8 cellular contexts compared by ENCODE assay signal in genomic region chr19:53158119-53158656, GRCh38. TPM values are rescaled to one million over a fixed set of nuclear protein-coding genes. Genes with fewer than 3 reads are reported as not detected.
DNase-seq lines count a peak whose midpoint lies in the region; TF ChIP-seq lines count a peak whose summit lies in the region.

No MANE protein-coding gene starts in this region.

- H3K27me3 ChIP-seq in BLaER1: no peaks in the 10 kb centered on the region
- H3K27me3 ChIP-seq in neural cell (ENCODE audit: insufficient read depth, low read depth, low read length): no peaks in the 10 kb centered on the region
- no peaks in the 10 kb centered on the region for H3K27me3 ChIP-seq in transverse colon

- no peaks in the 10 kb centered on the region for H3K27me3 Mint-ChIP-seq in IgD-negative memory B cell

- H2AFZ ChIP-seq in neural cell (ENCODE audit: low read depth, low read length): no peak overlapping the region

- H3K9me3 ChIP-seq in BLaER1 (peaks cover 48% of the 10 kb centered on the region), neural cell (ENCODE audit: low read length) (no peaks in the 10 kb centered on the region), transverse colon (peaks cover 14 to 20% of the 10 kb centered on the region in 2 donors)

- peak overlapping the region; percentile 96 for H3K4me2 ChIP-seq in BLaER1
- peak overlapping the region; percentile 89 for H3K4me2 ChIP-seq in neural cell (ENCODE audit: low read length)

- H4K20me1 ChIP-seq in BLaER1 (peaks cover 17% of the 10 kb centered on the region), neural cell (ENCODE audit: insufficient read depth) (no peaks in the 10 kb centered on the region)

- DNase-seq in activated T-cell treated with anti-CD3 and anti-CD28 coated beads, Interleukin-2, amount 50 U/mL, for 48 hours: peak; percentile 45 to 54
- peak; percentile 14 to 67 for DNase-seq in foreskin fibroblast
- peak; percentile 39 for DNase-seq in transverse colon
- no peak for DNase-seq in SW 1271 (lab: John Stamatoyannopoulos, UW)
- no peak for DNase-seq in SW480 (ENCODE audit: low spot score)

- H3K4me3 Mint-ChIP-seq in IgD-negative memory B cell: peak overlapping the region; percentile 85 to 94 (median 94)

- TF ChIP-seq CTCF in foreskin fibroblast (IDR thresholded peaks at IDR 0.05; ENCODE audit: low read depth, low read length): no peak
- TF ChIP-seq CTCF in neural cell (IDR thresholded peaks at IDR 0.05; ENCODE audit: poor library complexity, severe bottlenecking): no peak
- TF ChIP-seq CTCF in transverse colon (IDR thresholded peaks at IDR 0.05): no peak

- H3K4me1 ChIP-seq in BLaER1 (peaks cover 22% of the 10 kb centered on the region), transverse colon (peaks cover 0 to 20% (median 7%) of the 10 kb centered on the region in 4 donors)

- H3K9me2 ChIP-seq in neural cell (ENCODE audit: insufficient read depth, low read length): no peaks in the 10 kb centered on the region

- H3F3A ChIP-seq in neural cell (ENCODE audit: insufficient read depth, low read length, poor library complexity, severe bottlenecking): no peaks in the 10 kb centered on the region

- H3K27ac ChIP-seq in BLaER1: peak overlapping the region; percentile 68
- H3K27ac ChIP-seq in neural cell (ENCODE audit: low read length): peak overlapping the region; percentile 8
- peak overlapping the region; percentile 59 to 77 (median 74) for H3K27ac ChIP-seq in transverse colon

- H3K9me3 Mint-ChIP-seq in IgD-negative memory B cell: peaks cover 13 to 31% (median 24%) of the 10 kb centered on the region in 3 donors

- H3K9ac ChIP-seq in BLaER1: peak overlapping the region; percentile 83
- peak overlapping the region; percentile 72 for H3K9ac ChIP-seq in neural cell (ENCODE audit: low read length)

- H3K4me3 ChIP-seq in BLaER1 (peak overlapping the region; percentile 79), foreskin fibroblast (ENCODE audit: low read depth in 1 of 2, low read length in 2 of 2) (peak overlapping the region; percentile 56 to 73), neural cell (ENCODE audit: low read length) (peak overlapping the region; percentile 86), transverse colon (peak overlapping the region; percentile 58 to 75 (median 69))

- no peak for TF ChIP-seq POLR2A in transverse colon (IDR thresholded peaks at IDR 0.05)

- in situ Hi-C loops in transverse colon (cut with MboI; ENCODE audit: low pct_ligation_motif_present in 1 of 4, low pct_unique_long_range_greater_than_20kb in 1 of 4, low sequenced_read_pairs in 3 of 4): no loop called here

- peak overlapping the region; percentile 78 to 87 (median 86) for H3K27ac Mint-ChIP-seq in IgD-negative memory B cell

- H3K36me3 Mint-ChIP-seq in IgD-negative memory B cell: peaks cover 21% of the 10 kb centered on the region

- H3K4me1 Mint-ChIP-seq in IgD-negative memory B cell: peaks cover 14 to 21% (median 18%) of the 10 kb centered on the region in 3 donors

- WGBS in transverse colon (ENCODE audit: low coverage in 1 of 2), 2 donors: 0 to 1% methylated on average over 1 to 41 of the region's 41 CpGs

- H3K79me2 ChIP-seq in neural cell (replicated peaks; ENCODE audit: insufficient read depth, low read length): no peaks in the 10 kb centered on the region

- no peak for TF ChIP-seq RAD21 in neural cell (conservative IDR thresholded peaks at IDR 0.05)

- TF ChIP-seq EP300 in neural cell (conservative IDR thresholded peaks at IDR 0.05; ENCODE audit: poor library complexity, severe bottlenecking): no peak
- TF ChIP-seq EP300 in transverse colon (IDR thresholded peaks at IDR 0.05; ENCODE audit: low read depth): no peak

- intact Hi-C loops in transverse colon (cut with DNase I; ENCODE audit: low total_unique reads): no loop called here

- H3K36me3 ChIP-seq in BLaER1 (peaks cover 39% of the 10 kb centered on the region), neural cell (ENCODE audit: insufficient read depth, low read length) (no peaks in the 10 kb centered on the region), transverse colon (peaks cover 0 to 2% (median 0%) of the 10 kb centered on the region in 4 donors)

TF ChIP-seq in neural cell, 6 proteins besides CTCF, POLR2A, EP300 and RAD21:
- TF ChIP-seq TAF1 (IDR thresholded peaks at IDR 0.05; ENCODE audit: low read depth): no peak
- TF ChIP-seq EZH2 (IDR thresholded peaks at IDR 0.05; ENCODE audit: borderline replicate concordance, insufficient read depth, low read length, poor library complexity, severe bottlenecking): no peak
- TF ChIP-seq MXI1 (conservative IDR thresholded peaks at IDR 0.05; ENCODE audit: poor library complexity, severe bottlenecking): no peak
- no peak for TF ChIP-seq POLR2AphosphoS5 (IDR thresholded peaks at IDR 0.05)
- no peak for TF ChIP-seq SMC3 (conservative IDR thresholded peaks at IDR 0.05; ENCODE audit: poor library complexity)
- TF ChIP-seq, protein P1, sequence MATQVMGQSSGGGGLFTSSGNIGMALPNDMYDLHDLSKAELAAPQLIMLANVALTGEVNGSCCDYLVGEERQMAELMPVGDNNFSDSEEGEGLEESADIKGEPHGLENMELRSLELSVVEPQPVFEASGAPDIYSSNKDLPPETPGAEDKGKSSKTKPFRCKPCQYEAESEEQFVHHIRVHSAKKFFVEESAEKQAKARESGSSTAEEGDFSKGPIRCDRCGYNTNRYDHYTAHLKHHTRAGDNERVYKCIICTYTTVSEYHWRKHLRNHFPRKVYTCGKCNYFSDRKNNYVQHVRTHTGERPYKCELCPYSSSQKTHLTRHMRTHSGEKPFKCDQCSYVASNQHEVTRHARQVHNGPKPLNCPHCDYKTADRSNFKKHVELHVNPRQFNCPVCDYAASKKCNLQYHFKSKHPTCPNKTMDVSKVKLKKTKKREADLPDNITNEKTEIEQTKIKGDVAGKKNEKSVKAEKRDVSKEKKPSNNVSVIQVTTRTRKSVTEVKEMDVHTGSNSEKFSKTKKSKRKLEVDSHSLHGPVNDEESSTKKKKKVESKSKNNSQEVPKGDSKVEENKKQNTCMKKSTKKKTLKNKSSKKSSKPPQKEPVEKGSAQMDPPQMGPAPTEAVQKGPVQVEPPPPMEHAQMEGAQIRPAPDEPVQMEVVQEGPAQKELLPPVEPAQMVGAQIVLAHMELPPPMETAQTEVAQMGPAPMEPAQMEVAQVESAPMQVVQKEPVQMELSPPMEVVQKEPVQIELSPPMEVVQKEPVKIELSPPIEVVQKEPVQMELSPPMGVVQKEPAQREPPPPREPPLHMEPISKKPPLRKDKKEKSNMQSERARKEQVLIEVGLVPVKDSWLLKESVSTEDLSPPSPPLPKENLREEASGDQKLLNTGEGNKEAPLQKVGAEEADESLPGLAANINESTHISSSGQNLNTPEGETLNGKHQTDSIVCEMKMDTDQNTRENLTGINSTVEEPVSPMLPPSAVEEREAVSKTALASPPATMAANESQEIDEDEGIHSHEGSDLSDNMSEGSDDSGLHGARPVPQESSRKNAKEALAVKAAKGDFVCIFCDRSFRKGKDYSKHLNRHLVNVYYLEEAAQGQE (IDR thresholded peaks at IDR 0.05; ENCODE audit: borderline replicate concordance): no peak

RNA-seq across cellular contexts. Expression of gene ZNF347, which starts 0.7 kb away (rescaled TPM):
- 8.6 TPM for polyA plus RNA-seq in IgD-negative memory B cell
- polyA plus RNA-seq in neural cell: 7.4 and 7.7 TPM in 2 replicates
- 21.7 and 27.1 TPM in 2 replicates for polyA minus RNA-seq in neural cell
- 10 to 100 TPM in 2 of 4 donors, 1 to 10 TPM in 2; 5.6 to 12.5 (median 9.9) TPM for total RNA-seq in transverse colon

RNA-seq across cellular contexts. Expression of gene ZNF415, which starts 25.5 kb away (rescaled TPM):
- polyA plus RNA-seq in IgD-negative memory B cell (4.9 TPM), neural cell (25.9 and 27.2 TPM in 2 replicates)
- polyA minus RNA-seq in neural cell: 35.1 and 37.4 TPM in 2 replicates
- 10 to 100 TPM in 2 of 4 donors, 1 to 10 TPM in 1, not detected in 1; 5.6 to 11.5 (median 10.8) TPM for total RNA-seq in transverse colon

RNA-seq across cellular contexts. Expression of gene ZNF665, which starts 35.0 kb away (rescaled TPM):
- 8.2 TPM for polyA plus RNA-seq in IgD-negative memory B cell
- 2.6 and 2.8 TPM in 2 replicates for polyA plus RNA-seq in neural cell
- 8.3 and 9.6 TPM in 2 replicates for polyA minus RNA-seq in neural cell
- 1 to 10 TPM in 2 of 4 donors, under 1 TPM in 1, not detected in 1; 1.00 to 4.4 (median 2.6) TPM for total RNA-seq in transverse colon

RNA-seq across cellular contexts. Expression of gene ZNF160, which starts 55.0 kb away (rescaled TPM):
- polyA plus RNA-seq in IgD-negative memory B cell: 23.0 TPM
- polyA plus RNA-seq in neural cell: 28.1 and 38.8 TPM in 2 replicates
- 71.6 and 76.3 TPM in 2 replicates for polyA minus RNA-seq in neural cell
- 10 to 100 TPM; 23.9 to 47.0 (median 33.6) TPM for total RNA-seq in transverse colon

Comparison
In these comparisons a context has a peak if more than half of its experiments do, and no peak if none do; other contexts are left out.
1. H3K27ac ChIP-seq: peak in every context shown above with its lines; median percentile 74 in transverse colon; 68 in BLaER1; 8 in neural cell.
2. DNase-seq: peak in activated T-cell treated with anti-CD3 and anti-CD28 coated beads, Interleukin-2, amount 50 U/mL, for 48 hours (2 of 2), foreskin fibroblast (2 of 2) and transverse colon (single experiment); none in SW 1271 (0 of 2) and SW480 (single experiment).
3. Peak in every context shown above with its lines, with median percentiles within 50 percentile points of each other: H3K4me3 ChIP-seq.